25 cellular contexts compared by ENCODE assay signal in the genomic region with DNA sequence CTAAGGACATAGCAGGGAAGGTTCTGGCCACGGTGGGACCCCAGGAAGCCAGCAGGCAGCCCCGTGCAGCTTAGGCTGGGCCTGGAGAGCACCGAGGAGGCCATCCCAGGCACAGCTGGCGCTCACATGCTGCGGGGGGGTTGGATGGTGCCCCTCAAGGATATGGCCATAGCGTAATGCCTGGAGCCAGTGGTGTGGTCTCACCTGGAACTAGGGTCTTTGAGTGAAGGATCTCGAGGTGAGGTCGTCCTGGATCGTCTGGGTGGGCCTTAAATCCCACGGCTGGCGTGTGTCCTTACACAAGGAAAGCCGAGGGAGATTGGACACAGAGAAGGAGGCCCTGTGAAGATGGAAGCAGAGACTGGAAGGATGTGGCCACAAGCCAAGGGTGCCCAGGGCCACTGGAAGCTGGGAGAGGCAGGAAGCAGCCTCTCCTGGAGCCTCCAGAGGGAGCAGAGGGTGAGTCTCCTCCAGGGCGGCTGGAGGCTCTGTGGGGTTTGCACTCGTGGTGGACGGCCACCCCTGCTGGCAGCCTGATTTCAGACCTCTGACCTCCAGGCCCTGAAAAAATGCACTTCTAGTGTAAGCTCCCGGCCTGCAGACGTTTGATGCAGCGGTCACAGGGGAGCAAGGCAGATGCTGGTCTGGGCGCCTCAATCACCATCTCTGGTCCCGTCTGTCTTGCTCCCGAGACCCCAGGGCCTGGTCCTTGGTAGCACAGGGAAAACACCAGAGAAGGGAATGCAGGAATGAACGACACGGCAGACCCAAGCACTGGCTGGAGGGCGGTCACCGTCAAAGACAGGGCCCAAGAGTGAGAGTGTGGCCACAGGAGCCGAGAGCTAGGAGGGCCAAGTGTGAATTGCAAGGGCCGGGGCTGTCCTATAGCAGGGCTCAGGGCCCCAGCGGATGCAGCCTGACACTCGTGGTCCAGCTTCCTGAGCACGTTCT.
DNase-seq lines count a peak whose midpoint lies in the region; ATAC-seq, FAIRE-seq and TF ChIP-seq lines count a peak whose summit lies in the region.
"Had no signal": no experiment of that assay in that cellular context is flagged by ENCODE, and none has a peak within 500 bp of the region (broad histone marks: within the 10 kb centered on the region; RNA-seq: fewer than 3 reads in every experiment).

No MANE protein-coding gene starts in this region.

- H3K27me3 ChIP-seq in right lobe of liver (no peaks in the 10 kb centered on the region), spleen (replicated peaks in 1 of 7) (peaks cover 0 to 24% (median 0%) of the 10 kb centered on the region in 7 donors)
- H3K27me3 ChIP-seq: neutrophil, thyroid gland had no signal

- H3K4me3 ChIP-seq in HEK293 (ENCODE audit: low read depth, low read length) = no peak overlapping the region
- no peak overlapping the region for H3K4me3 ChIP-seq in right lobe of liver
- H3K4me3 ChIP-seq in spleen = no peak overlapping the region
- H3K4me3 ChIP-seq: A549, esophagus squamous epithelium, GM23338, skin epidermis, thyroid gland had no signal

- H3K4me1 ChIP-seq in HEK293 (ENCODE audit: control insufficient read depth, insufficient read depth, low read length) = no peaks in the 10 kb centered on the region
- H3K4me1 ChIP-seq in right lobe of liver = no peaks in the 10 kb centered on the region
- H3K4me1 ChIP-seq in spleen = peaks cover 0 to 24% (median 8%) of the 10 kb centered on the region in 6 donors
- H3K4me1 ChIP-seq: A549, esophagus squamous epithelium, thyroid gland had no signal

- no peaks in the 10 kb centered on the region for H3K36me3 ChIP-seq in HEK293 (ENCODE audit: control insufficient read depth in 2 of 2, insufficient read depth in 1 of 2, low read length in 2 of 2)
- H3K36me3 ChIP-seq in right lobe of liver = no peaks in the 10 kb centered on the region
- no peaks in the 10 kb centered on the region for H3K36me3 ChIP-seq in spleen
- H3K36me3 ChIP-seq: esophagus squamous epithelium, neutrophil, thyroid gland had no signal

- TF ChIP-seq CTCF in HEK293 (tag by site-specific recombination; IDR thresholded peaks at IDR 0.05) = no peak
- no peak for TF ChIP-seq CTCF in right lobe of liver (IDR thresholded peaks at IDR 0.05)
- no peak for TF ChIP-seq CTCF in spleen (IDR thresholded peaks at IDR 0.05 in 8 of 11, conservative IDR thresholded peaks at IDR 0.05 in 3 of 11)

- TF ChIP-seq POLR2A in right lobe of liver (IDR thresholded peaks at IDR 0.05) = no peak
- no peak for TF ChIP-seq POLR2A in spleen (IDR thresholded peaks at IDR 0.05)

- no peaks in the 10 kb centered on the region for H3K9me3 ChIP-seq in HEK293 (ENCODE audit: control insufficient read depth, insufficient read depth, low read depth, low read length)
- no peaks in the 10 kb centered on the region for H3K9me3 ChIP-seq in right lobe of liver
- H3K9me3 ChIP-seq in spleen = peaks cover 0 to 11% (median 0%) of the 10 kb centered on the region in 8 donors
- H3K9me3 ChIP-seq: neutrophil, thyroid gland had no signal

- CTCF ChIA-PET in HEK293 (lab: Yijun Ruan, JAX) = interaction anchor here (1.6 kb wide), 1 partner anchor 15 kb away, joined by 5 read pairs; no protein-coding TSS in a partner anchor

- DNase-seq in activated effector memory CD4-positive, alpha-beta T cell treated with anti-CD3 and anti-CD28 coated beads, Interleukin-2, amount 50 U/mL, for 16 hours = peak; percentile 54
- no peak for DNase-seq in activated effector memory CD4-positive, alpha-beta T cell treated with Interleukin-2 at 50 U/mL for 16 hours
- DNase-seq in right lobe of liver = peak in 2 of 3 donors; percentile 13 to 32
- DNase-seq in spleen = peak; percentile 67
- no peak for DNase-seq in NCI-H1048 (lab: John Stamatoyannopoulos, UW)
- no peak for DNase-seq in frontal cortex (ENCODE audit: low spot score in 2 of 2)
- DNase-seq: esophagus squamous epithelium; foreskin melanocyte; KBM-7; mesenchymal stem cell; NCI-H2029 treated with DMSO at 0.1 percent for 48 hours; NCI-H345; NCI-H748 treated with DMSO at 0.1 percent for 48 hours; stimulated activated naive CD8-positive, alpha-beta T cell treated with anti-CD3 and anti-CD28 coated beads, Interleukin-15, amount 100 ng/mL, for 72 hours; thyroid gland had no signal

- ATAC-seq in right lobe of liver = no peak
- no peak for ATAC-seq in GM18498 (IDR thresholded peaks at IDR 0.05; ENCODE audit: unreplicated experiment)
- ATAC-seq: GM23338; left colon; stimulated activated naive CD8-positive, alpha-beta T cell treated with anti-CD3 and anti-CD28 coated beads, Interleukin-15, amount 100 ng/mL, for 72 hours had no signal

- WGBS in right lobe of liver (ENCODE audit: insufficient coverage, low coverage, low lambda C conversion rate, missing lambda C conversion rate) = 70% methylated on average over 7 of the region's 30 CpGs
- WGBS in spleen, 5 donors = 84 to 91% (median 87%) methylated on average over 23 to 30 of the region's 30 CpGs

- H3K27ac ChIP-seq in HEK293 (ENCODE audit: extremely low read depth, low read depth, low read length) (no peak overlapping the region), right lobe of liver (no peak overlapping the region), spleen (peak overlapping the region in 3 of 8 donors; percentile 7 to 48 (median 7))
- H3K27ac ChIP-seq: A549, esophagus squamous epithelium, neutrophil, thyroid gland had no signal

- intact Hi-C loops in right lobe of liver (cut with DNase I) = no loop called here
- intact Hi-C loops in spleen (cut with DNase I; ENCODE audit: low total_unique reads) = no loop called here

- no peak for FAIRE-seq in frontal cortex (lab: Jason Lieb, UNC)
- FAIRE-seq: A549, endometrium, GM12891, HTR-8/SVneo had no signal

- POLR2A ChIA-PET in HEK293 (lab: Yijun Ruan, JAX) = no interaction called here

TF ChIP-seq in HEK293, 187 proteins besides CTCF, POLR2A, EP300 and RAD21:
- TF ChIP-seq ZIC2 (tag by site-specific recombination; IDR thresholded peaks at IDR 0.05) (peak; percentile 49), ZFP41 (tag by site-specific recombination; IDR thresholded peaks at IDR 0.05; ENCODE audit: borderline replicate concordance) (no peak), ZNF10 (tag by site-specific recombination; IDR thresholded peaks at IDR 0.05) (no peak)
- TF ChIP-seq, protein P1, sequence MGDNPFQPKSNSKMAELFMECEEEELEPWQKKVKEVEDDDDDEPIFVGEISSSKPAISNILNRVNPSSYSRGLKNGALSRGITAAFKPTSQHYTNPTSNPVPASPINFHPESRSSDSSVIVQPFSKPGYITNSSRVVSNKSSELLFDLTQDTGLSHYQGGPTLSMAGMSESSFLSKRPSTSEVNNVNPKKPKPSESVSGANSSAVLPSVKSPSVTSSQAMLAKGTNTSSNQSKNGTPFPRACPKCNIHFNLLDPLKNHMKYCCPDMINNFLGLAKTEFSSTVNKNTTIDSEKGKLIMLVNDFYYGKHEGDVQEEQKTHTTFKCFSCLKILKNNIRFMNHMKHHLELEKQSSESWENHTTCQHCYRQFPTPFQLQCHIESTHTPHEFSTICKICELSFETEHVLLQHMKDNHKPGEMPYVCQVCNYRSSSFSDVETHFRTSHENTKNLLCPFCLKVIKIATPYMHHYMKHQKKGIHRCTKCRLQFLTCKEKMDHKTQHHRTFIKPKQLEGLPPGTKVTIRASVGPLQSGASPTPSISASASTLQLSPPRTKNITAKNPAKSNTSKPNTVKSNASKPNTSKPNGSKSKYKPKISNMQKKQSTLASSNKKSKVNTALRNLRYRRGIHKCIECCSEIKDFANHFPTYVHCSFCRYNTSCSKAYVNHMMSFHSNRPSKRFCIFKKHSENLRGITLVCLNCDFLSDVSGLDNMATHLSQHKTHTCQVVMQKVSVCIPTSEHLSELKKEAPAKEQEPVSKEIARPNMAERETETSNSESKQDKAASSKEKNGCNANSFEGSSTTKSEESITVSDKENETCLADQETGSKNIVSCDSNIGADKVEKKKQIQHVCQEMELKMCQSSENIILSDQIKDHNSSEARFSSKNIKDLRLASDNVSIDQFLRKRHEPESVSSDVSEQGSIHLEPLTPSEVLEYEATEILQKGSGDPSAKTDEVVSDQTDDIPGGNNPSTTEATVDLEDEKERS (tag by site-specific recombination; IDR thresholded peaks at IDR 0.05) = no peak
TF ChIP-seq in HEK293: peak in this region for 1.

Comparison
In these comparisons a context has a peak if more than half of its experiments do, and no peak if none do; other contexts are left out.
1. DNase-seq: peak in activated effector memory CD4-positive, alpha-beta T cell treated with anti-CD3 and anti-CD28 coated beads, Interleukin-2, amount 50 U/mL, for 16 hours (single experiment), right lobe of liver (2 of 3) and spleen (single experiment); none in activated effector memory CD4-positive, alpha-beta T cell treated with Interleukin-2 at 50 U/mL for 16 hours (single experiment), NCI-H1048 (single experiment) and frontal cortex (0 of 2).